Comparison of ENCODE assay signal across 7 cellular contexts in the genomic region with DNA sequence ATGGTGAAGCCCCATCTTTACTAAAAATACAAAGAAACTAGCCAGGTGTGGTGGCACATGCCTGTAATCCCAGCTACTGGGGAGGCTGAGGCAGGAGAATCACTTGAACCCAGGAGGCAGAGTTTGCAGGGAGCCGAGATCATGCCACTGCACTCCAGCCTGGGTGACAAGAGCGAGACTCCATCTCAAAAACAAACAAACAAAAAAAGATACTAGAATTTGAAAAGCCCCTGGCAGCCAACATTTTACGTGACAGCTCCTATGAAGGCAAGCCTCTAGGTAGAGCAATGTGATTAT.
DNase-seq lines count a peak whose midpoint lies in the region; ATAC-seq, FAIRE-seq and TF ChIP-seq lines count a peak whose summit lies in the region.
"Not testable (repeated sequence)": the region's sequence is repeated elsewhere in the genome, so short reads cannot be mapped to it uniquely, and the experiment has no call there.

No MANE protein-coding gene starts in this region.

- H4K20me1 ChIP-seq in KMS-11 (ENCODE audit: insufficient read depth); GM12878 (ENCODE audit: control insufficient read depth, insufficient read depth): not testable (repeated sequence)

- not testable (repeated sequence) for H3K4me3 Mint-ChIP-seq in endothelial cell (ENCODE audit: unreplicated experiment); immature natural killer cell; nephron

- not testable (repeated sequence) for H3K9me3 ChIP-seq in GM12878 (replicated peaks; ENCODE audit: control insufficient read depth, insufficient read depth, low read length)

- not testable (repeated sequence) for ATAC-seq in GM12878

- not testable (repeated sequence) for H3K9me3 Mint-ChIP-seq in endothelial cell (ENCODE audit: unreplicated experiment); immature natural killer cell; nephron

- POLR2A ChIA-PET in RWPE1 (lab: Yijun Ruan, JAX; ENCODE audit: low non-redundant PET) = not testable (repeated sequence)
- POLR2A ChIA-PET in GM12878 (lab: Charles Lee) = interaction anchor here (1.0 kb wide), 1 partner anchor 80 kb away, joined by 3 read pairs; a partner anchor contains a TSS

- peaks cover 30% of the 10 kb centered on the region; the same call in 1 of the 2 replicates for H3K79me2 ChIP-seq in KMS-11 (ENCODE audit: insufficient read depth, low read depth)
- not testable (repeated sequence) for H3K79me2 ChIP-seq in GM12878 (ENCODE audit: control insufficient read depth, insufficient read depth, low read length)

- peak overlapping the region; percentile 95 for H3K27ac ChIP-seq in KMS-11
- peak overlapping the region; percentile 64 for H3K27ac ChIP-seq in RWPE1
- H3K27ac ChIP-seq in GM12878 (ENCODE audit: control insufficient read depth, insufficient read depth) = peak overlapping the region; percentile 48; the same call in 1 of the 2 replicates
- H3K27ac ChIP-seq in substantia nigra (ENCODE audit: low read depth, low read length, poor library complexity, severe bottlenecking) = peak overlapping the region; percentile 17

- not testable (repeated sequence) for H3K27me3 ChIP-seq in KMS-11 (ENCODE audit: insufficient read depth, low read depth); GM12878 (replicated peaks in 1 of 2; ENCODE audit: control insufficient read depth in 2 of 2, insufficient read depth in 2 of 2, low read length in 1 of 2)

- RAD21 ChIA-PET in GM12878 (lab: Charles Lee; ENCODE audit: unreplicated experiment) = interaction anchor here (1.3 kb wide), 1 partner anchor 15 kb away, joined by 3 read pairs; no protein-coding TSS in a partner anchor

- H3K27ac Mint-ChIP-seq in endothelial cell (ENCODE audit: unreplicated experiment) = peak overlapping the region; percentile 5
- peak overlapping the region in 4 of 6 donors; percentile 23 to 72 (median 57) for H3K27ac Mint-ChIP-seq in immature natural killer cell
- H3K27ac Mint-ChIP-seq in nephron = peak overlapping the region; percentile 53 to 65 (median 55)

- peak overlapping the region; percentile 61 for H3K9ac ChIP-seq in KMS-11
- not testable (repeated sequence) for H3K9ac ChIP-seq in GM12878 (ENCODE audit: control insufficient read depth, insufficient read depth, low read length)

- SMC1A ChIA-PET in GM12878 (lab: Charles Lee; ENCODE audit: uncharacterized antibody, unreplicated experiment) = interaction anchor here (1.1 to 4.0 kb wide), 5 partner anchors 8 to 36 kb away, joined by 4 to 14 read pairs (median 7); no protein-coding TSS in a partner anchor

- H3K36me3 Mint-ChIP-seq in endothelial cell (ENCODE audit: low read depth, unreplicated experiment); immature natural killer cell; nephron (ENCODE audit: low read depth): not testable (repeated sequence)

- peaks cover 79% of the 10 kb centered on the region for H3K4me1 ChIP-seq in KMS-11 (ENCODE audit: low read depth, poor library complexity, severe bottlenecking)
- not testable (repeated sequence) for H3K4me1 ChIP-seq in GM12878 (ENCODE audit: control insufficient read depth, insufficient read depth, low read length)

- TF ChIP-seq RAD21 in GM12878 (IDR thresholded peaks at IDR 0.05; ENCODE audit: insufficient read depth, low read depth, low read length) = not testable (repeated sequence)

- H3K4me1 Mint-ChIP-seq in endothelial cell (ENCODE audit: unreplicated experiment) (peaks cover 18% of the 10 kb centered on the region), immature natural killer cell (peaks cover 15 to 30% of the 10 kb centered on the region in 2 donors), nephron (peaks cover 45% of the 10 kb centered on the region)

- H3K4me2 ChIP-seq in KMS-11 (peak overlapping the region; percentile 97), GM12878 (ENCODE audit: control insufficient read depth, insufficient read depth) (0 out of 2 replicates have a peak overlapping the region, but pooled peaks have one; percentile 20)

- not testable (repeated sequence) for H3K27me3 Mint-ChIP-seq in endothelial cell (ENCODE audit: unreplicated experiment); immature natural killer cell (ENCODE audit: low read depth in 3 of 3); nephron (ENCODE audit: low read depth)

- intact Hi-C loops in GM12878 (cut with micrococcal nuclease; ENCODE audit: unreplicated experiment) = not testable (repeated sequence)

- not testable (repeated sequence) for TF ChIP-seq EP300 in GM12878 (IDR thresholded peaks at IDR 0.05; ENCODE audit: borderline replicate concordance in 1 of 2, control insufficient read depth in 1 of 2, low read depth in 2 of 2, low read length in 2 of 2)

- not testable (repeated sequence) for TF ChIP-seq POLR2A in GM12878 (IDR thresholded peaks at IDR 0.05; ENCODE audit: low read depth, low read length)

- not testable (repeated sequence) for H2AFZ ChIP-seq in KMS-11 (ENCODE audit: low read depth); GM12878 (ENCODE audit: control insufficient read depth, low read depth, low read length)

- WGBS in GM12878 (ENCODE audit: insufficient coverage, insufficient replicate concordance, low lambda C conversion rate, missing lambda C conversion rate) = 94% methylated on average over 3 of the region's 3 CpGs

- not testable (repeated sequence) for BruUV-seq in GM12878 (replicated peaks; lab: Mats Ljungman, UMichigan)

- not testable (repeated sequence) for H3K36me3 ChIP-seq in KMS-11 (ENCODE audit: insufficient read depth); GM12878 (ENCODE audit: control insufficient read depth in 2 of 2, insufficient read depth in 2 of 2, low read length in 1 of 2)

- not testable (repeated sequence) for FAIRE-seq in GM12878 (lab: Jason Lieb, UNC)

- not testable (repeated sequence) for DNase-seq in RWPE1 (ENCODE audit: low spot score); GM12878 (ENCODE audit: low read depth, low spot score); endothelial cell (ENCODE audit: low spot score); immature natural killer cell; substantia nigra (lab: John Stamatoyannopoulos, UW)

- CTCF ChIA-PET in RWPE1 (lab: Yijun Ruan, JAX) = interaction anchor here (0.6 kb wide), 1 partner anchor 155 kb away, joined by 5 read pairs; no protein-coding TSS in a partner anchor
- CTCF ChIA-PET in GM12878 (lab: Yijun Ruan, JAX) = interaction anchor here (0.5 to 0.9 kb wide), 3 partner anchors 8 to 47 kb away, joined by 3 to 4 read pairs (median 3); no protein-coding TSS in a partner anchor

- TF ChIP-seq CTCF in KMS-11 (conservative IDR thresholded peaks at IDR 0.05; ENCODE audit: low read depth, low read length); RWPE1 (conservative IDR thresholded peaks at IDR 0.05; ENCODE audit: low read depth); GM12878 (IDR thresholded peaks at IDR 0.05 in 2 of 3, conservative IDR thresholded peaks at IDR 0.05 in 1 of 3; ENCODE audit: control insufficient read depth in 2 of 3, extremely low read depth in 1 of 3, insufficient read depth in 1 of 3, low read depth in 3 of 3, low read length in 3 of 3); endothelial cell (IDR thresholded peaks at IDR 0.05; ENCODE audit: unreplicated experiment); nephron (IDR thresholded peaks at IDR 0.05; ENCODE audit: unreplicated experiment in 3 of 3): not testable (repeated sequence)

- in situ Hi-C loops in GM12878 (cut with MboI) = not testable (repeated sequence)

- H3K4me3 ChIP-seq in KMS-11 (IDR thresholded peaks at IDR 0.05; ENCODE audit: insufficient read depth, low read depth, low read length); GM12878: not testable (repeated sequence)

Comparison
In these comparisons a context has a peak if more than half of its experiments do, and no peak if none do; other contexts are left out.
1. H3K27ac ChIP-seq: peak in every context shown above with its lines; median percentile 95 in KMS-11; 64 in RWPE1; 48 in GM12878; 17 in substantia nigra.
2. H3K27ac Mint-ChIP-seq: peak in every context shown above with its lines; median percentile 57 in immature natural killer cell; 55 in nephron; 5 in endothelial cell.